Comparison of ENCODE assay signal across 28 cellular contexts in the genomic region with DNA sequence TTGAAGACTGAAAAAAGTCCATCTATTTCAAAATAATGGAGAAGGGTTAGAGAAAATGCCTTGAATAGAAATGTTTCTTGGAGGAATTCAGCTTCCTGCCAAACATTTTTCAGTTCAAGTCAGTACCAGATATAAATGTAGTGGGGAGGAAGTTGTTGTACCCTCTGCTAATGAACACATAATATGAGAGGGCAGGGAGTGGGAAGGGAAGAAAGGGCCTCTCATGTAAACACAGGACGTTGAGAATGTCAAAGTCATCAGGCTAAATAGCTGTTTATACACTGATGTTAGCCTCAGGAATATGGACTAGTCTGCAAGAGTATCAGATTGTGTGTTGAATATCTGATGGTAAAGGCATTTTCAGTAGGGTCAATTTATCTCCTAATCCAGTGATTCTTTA. TPM values are rescaled to one million over a fixed set of nuclear protein-coding genes. Genes with fewer than 3 reads are reported as not detected.
"Had no signal": no experiment of that assay in that cellular context is flagged by ENCODE, and none has a peak within 500 bp of the region (broad histone marks: within the 10 kb centered on the region; RNA-seq: fewer than 3 reads in every experiment).

No MANE protein-coding gene starts in this region.

- H3K4me1 ChIP-seq: gastroesophageal sphincter, pancreas, prostate gland, tibial artery, upper lobe of right lung had no signal

- H3K9me3 ChIP-seq: gastroesophageal sphincter, pancreas, prostate gland, tibial artery, upper lobe of right lung had no signal

- DNase-seq: activated CD4-positive, alpha-beta T cell treated with anti-CD3 and anti-CD28 coated beads for 48 hours; activated CD4-positive, alpha-beta T cell treated with anti-CD3 and anti-CD28 coated beads, Interleukin-2, amount 50 U/mL, for 48 hours; activated CD8-positive, alpha-beta memory T cell treated with anti-CD3 and anti-CD28 coated beads, Interleukin-2, amount 50 U/mL, for 4 hours; activated effector memory CD4-positive, alpha-beta T cell treated with anti-CD3 and anti-CD28 coated beads, Interleukin-2, amount 50 U/mL, for 16 hours; activated naive CD4-positive, alpha-beta T cell treated with anti-CD3 and anti-CD28 coated beads for 36 hours; activated naive CD8-positive, alpha-beta T cell treated with anti-CD3 and anti-CD28 coated beads, Interleukin-2, amount 10 ng/mL, durations not matched to agents 7 days and 5 days; activated T-cell treated with anti-CD3 and anti-CD28 coated beads, Interleukin-2, amount 50 U/mL, for 1 hour; central memory CD4-positive, alpha-beta T cell; effector CD8-positive, alpha-beta T cell; left cardiac atrium; left ventricle myocardium superior; midbrain; naive thymus-derived CD4-positive, alpha-beta T cell; nucleus accumbens; pancreas; retina; stimulated activated CD4-positive, alpha-beta T cell treated with anti-CD3 and anti-CD28 coated beads, Interleukin-12 subunit alpha, Interleukin-12 subunit beta, amount 100 ng/mL, for 4 hours; stimulated activated CD4-positive, alpha-beta T cell treated with anti-CD3 and anti-CD28 coated beads, Interleukin-4, amount 100 ng/mL, for 1 hour; T-helper 9 cell; tibial artery; upper lobe of right lung had no signal

- H2AFZ ChIP-seq: hepatocyte had no signal

- H3K27ac ChIP-seq: gastroesophageal sphincter, hepatocyte, pancreas, prostate gland, skin epidermis, tibial artery, upper lobe of right lung, VCaP had no signal

- H3K4me2 ChIP-seq: hepatocyte had no signal

- H3K36me3 ChIP-seq: gastroesophageal sphincter, pancreas, prostate gland, tibial artery, upper lobe of right lung had no signal

- H3K79me2 ChIP-seq: hepatocyte had no signal

- H3K4me3 ChIP-seq: gastroesophageal sphincter, hepatocyte, pancreas, prostate gland, skin epidermis, tibial artery, upper lobe of right lung had no signal

- H3K27me3 ChIP-seq: gastroesophageal sphincter, hepatocyte, pancreas, tibial artery, upper lobe of right lung had no signal

RNA-seq across cellular contexts. Expression of gene GPR37, which starts 37.0 kb away (rescaled TPM):
- total RNA-seq: activated CD8-positive, alpha-beta memory T cell treated with anti-CD3 and anti-CD28 coated beads for 36 hours; activated naive CD4-positive, alpha-beta T cell treated with anti-CD3 and anti-CD28 coated beads for 36 hours; activated naive CD8-positive, alpha-beta T cell treated with anti-CD3 and anti-CD28 coated beads, Interleukin-2, amount 10 ng/mL, durations not matched to agents 7 days and 5 days; activated T-helper 1 cell treated with anti-CD3 and anti-CD28 coated beads, Interleukin-12 subunit alpha, Interleukin-12 subunit beta, Interleukin-2, Interleukin-4 antibody, amounts not matched to agents 30 ng/mL and 10 ng/mL and 1 ng/mL, durations not matched to agents 14 hours and 24 hours and 36 hours; left ventricle myocardium superior; naive thymus-derived CD4-positive, alpha-beta T cell had no signal
- polyA plus RNA-seq: naive thymus-derived CD4-positive, alpha-beta T cell had no signal
